ENCODE assay signal across 9 cellular contexts in genomic region chr20:44297721-44298120, GRCh38. TPM values are rescaled to one million over a fixed set of nuclear protein-coding genes. Genes with fewer than 3 reads are reported as not detected.
"Had no signal": no experiment of that assay in that cellular context is flagged by ENCODE, and none has a peak within 500 bp of the region (broad histone marks: within the 10 kb centered on the region; RNA-seq: fewer than 3 reads in every experiment).

No MANE protein-coding gene starts in this region.

- FAIRE-seq: G401.6, GM12878, GM12891, GM12892, GM18507, GM19239 had no signal

- H3K4me3 ChIP-seq: GM12878 had no signal

- DNase-seq: GDM1, GF-D8 had no signal

- ATAC-seq: GM12878 had no signal

RNA-seq across cellular contexts. Expression of gene R3HDML, which starts 39.1 kb away (rescaled TPM):
- total RNA-seq: G401, GM12878 had no signal
- polyA plus RNA-seq: GM12878 had no signal

RNA-seq across cellular contexts. Expression of gene GDAP1L1, which starts 50.6 kb away (rescaled TPM):
- total RNA-seq: G401, GM12878 had no signal

RNA-seq across cellular contexts. Expression of gene HNF4A, which starts 57.8 kb away (rescaled TPM):
- polyA plus RNA-seq: GM12878 had no signal
